13 cellular contexts compared by ENCODE assay signal in genomic region chr5:118578093-118578492, GRCh38.
"Had no signal": no experiment of that assay in that cellular context is flagged by ENCODE, and none has a peak within 500 bp of the region (broad histone marks: within the 10 kb centered on the region; RNA-seq: fewer than 3 reads in every experiment).

No MANE protein-coding gene starts in this region.

- H3K36me3 ChIP-seq: breast epithelium, gastrocnemius medialis, stomach, tibial nerve had no signal

- H3K27me3 ChIP-seq: breast epithelium, dorsolateral prefrontal cortex, gastrocnemius medialis, stomach, tibial nerve had no signal

- H3K9me3 ChIP-seq: breast epithelium, gastrocnemius medialis, SK-N-SH, stomach, tibial nerve had no signal

- H3K27ac ChIP-seq: gastrocnemius medialis had no signal

- DNase-seq: activated CD4-positive, alpha-beta T cell treated with anti-CD3 and anti-CD28 coated beads, Interleukin-2, amount 10 ng/mL, durations not matched to agents 7 days and 5 days; activated CD4-positive, CD25-positive, alpha-beta regulatory T cell; activated effector memory CD4-positive, alpha-beta T cell treated with Interleukin-2 at 50 U/mL for 16 hours; activated T-cell treated with anti-CD3 and anti-CD28 coated beads, Interleukin-2, amount 50 U/mL, for 1 hour; amygdala; gastrocnemius medialis; hippocampal formation; occipital lobe; SK-N-SH; stomach had no signal

- H3K9ac ChIP-seq: SK-N-SH had no signal

- H3K9me2 ChIP-seq: SK-N-SH had no signal

- H3K4me2 ChIP-seq: SK-N-SH had no signal

- H3K4me3 ChIP-seq: breast epithelium, dorsolateral prefrontal cortex, gastrocnemius medialis, stomach, tibial nerve had no signal

- H3K4me1 ChIP-seq: breast epithelium, gastrocnemius medialis had no signal
